Comparison of ENCODE assay signal across 19 cellular contexts in genomic region chr2:77796397-77796796, GRCh38.
"Had no signal": no experiment of that assay in that cellular context is flagged by ENCODE, and none has a peak within 500 bp of the region (broad histone marks: within the 10 kb centered on the region; RNA-seq: fewer than 3 reads in every experiment).

No MANE protein-coding gene starts in this region.

- DNase-seq: KG1, MG63, NCI-H1092 treated with DMSO at 0.1 percent for 48 hours, NCI-H1436, NCI-H187, NCI-H2029, NCI-H2171, NCI-H226, NCI-H446, NCI-H510A, NCI-H524 treated with DMSO at 0.1 percent for 48 hours, NCI-H69, NCI-H774, Right ventricle myocardium superior, RPMI8226, SIG-M5 had no signal

- H3K27me3 ChIP-seq: MG63, SJSA1 had no signal

- H3K36me3 ChIP-seq: MG63, SJSA1 had no signal

- H3K27ac ChIP-seq: HL-60, SJSA1, SK-N-MC had no signal

- H3K9me3 ChIP-seq: MG63, SJSA1 had no signal

- H3K4me3 ChIP-seq: MG63, SJSA1, SK-N-MC had no signal

- H3K4me1 ChIP-seq: SJSA1 had no signal
